14 cellular contexts compared by ENCODE assay signal in the genomic region with DNA sequence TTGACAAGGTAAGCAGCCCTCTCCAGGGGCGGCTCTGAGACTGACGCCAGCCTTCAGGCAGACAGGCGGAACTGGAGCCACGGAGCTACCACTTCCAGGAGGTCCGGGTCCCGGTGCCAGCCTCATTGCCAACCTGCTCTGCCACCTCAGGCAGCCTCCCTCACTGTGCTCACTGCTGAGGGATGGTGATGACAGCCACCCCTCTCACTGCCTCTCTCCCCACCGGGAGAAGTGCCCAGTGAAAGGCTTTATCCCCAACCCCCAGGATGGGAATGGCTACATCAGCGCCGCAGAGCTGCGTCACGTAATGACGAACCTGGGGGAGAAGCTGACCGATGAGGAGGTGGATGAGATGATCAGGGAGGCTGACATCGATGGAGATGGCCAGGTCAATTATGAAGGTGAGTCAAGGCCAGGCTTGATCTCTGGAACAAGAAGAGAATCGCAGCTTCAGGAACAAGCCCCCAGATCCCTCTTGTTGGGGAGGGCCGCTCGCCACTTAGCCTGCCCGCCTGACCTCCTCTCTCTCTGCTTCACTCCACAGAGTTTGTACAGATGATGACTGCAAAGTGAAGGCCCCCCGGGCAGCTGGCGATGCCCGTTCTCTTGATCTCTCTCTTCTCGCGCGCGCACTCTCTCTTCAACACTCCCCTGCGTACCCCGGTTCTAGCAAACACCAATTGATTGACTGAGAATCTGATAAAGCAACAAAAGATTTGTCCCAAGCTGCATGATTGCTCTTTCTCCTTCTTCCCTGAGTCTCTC. TPM values are rescaled to one million over a fixed set of nuclear protein-coding genes. Genes with fewer than 3 reads are reported as not detected.
DNase-seq lines count a peak whose midpoint lies in the region; ATAC-seq and TF ChIP-seq lines count a peak whose summit lies in the region.
"Had no signal": no experiment of that assay in that cellular context is flagged by ENCODE, and none has a peak within 500 bp of the region (broad histone marks: within the 10 kb centered on the region; RNA-seq: fewer than 3 reads in every experiment).

No MANE protein-coding gene starts in this region.

- H3K4me3 Mint-ChIP-seq in activated T-cell treated with anti-CD3 and anti-CD28 coated beads, Interleukin-2, amount 50 U/mL, for 4 hours = no peak overlapping the region
- H3K4me3 Mint-ChIP-seq in brain = peak overlapping the region in 1 of 5 experiments; percentile 2
- H3K4me3 Mint-ChIP-seq: neural progenitor cell had no signal

- TF ChIP-seq CTCF in brain (conservative IDR thresholded peaks at IDR 0.05) = no peak

- intact Hi-C loops in posterior vena cava (cut with DNase I) = loop anchor here in 1 of 2 donors (10.0 kb wide), 1 partner anchor 126 kb away; no protein-coding TSS in a partner anchor

- H3K4me1 Mint-ChIP-seq in activated T-cell treated with anti-CD3 and anti-CD28 coated beads, Interleukin-2, amount 50 U/mL, for 4 hours (ENCODE audit: low read depth) = peaks cover 55% of the 10 kb centered on the region
- H3K4me1 Mint-ChIP-seq in brain = peaks cover 38% of the 10 kb centered on the region

- peaks cover 27% of the 10 kb centered on the region for H3K36me3 Mint-ChIP-seq in activated T-cell treated with anti-CD3 and anti-CD28 coated beads, Interleukin-2, amount 50 U/mL, for 4 hours (ENCODE audit: insufficient read depth)
- H3K36me3 Mint-ChIP-seq in brain = peaks cover 23% of the 10 kb centered on the region

- H3K27me3 Mint-ChIP-seq in activated T-cell treated with anti-CD3 and anti-CD28 coated beads, Interleukin-2, amount 50 U/mL, for 4 hours (ENCODE audit: low read depth) = no peaks in the 10 kb centered on the region
- H3K27me3 Mint-ChIP-seq in brain = no peaks in the 10 kb centered on the region

- ATAC-seq in activated T-cell treated with anti-CD3 and anti-CD28 coated beads, Interleukin-2, amount 50 U/mL, for 4 hours = no peak
- no peak for ATAC-seq in HG02885 (IDR thresholded peaks at IDR 0.05; ENCODE audit: poor library complexity, unreplicated experiment)
- ATAC-seq in GM18870 (IDR thresholded peaks at IDR 0.05; ENCODE audit: unreplicated experiment) = no peak

- H3K27ac Mint-ChIP-seq in brain = peak overlapping the region in 3 of 5 experiments; percentile 41 to 94 (median 48)
- H3K27ac Mint-ChIP-seq: neural progenitor cell had no signal

- DNase-seq in activated T-cell treated with anti-CD3 and anti-CD28 coated beads, Interleukin-2, amount 50 U/mL, for 48 hours = peak; percentile 14
- DNase-seq in activated T-cell treated with anti-CD3 and anti-CD28 coated beads, Interleukin-2, amount 50 U/mL, for 4 hours = no peak
- DNase-seq in posterior vena cava (ENCODE audit: low spot score) = peak; percentile 76
- DNase-seq: activated gamma-delta T cell, foreskin fibroblast, Kasumi-1, NCI-H187, upper lobe of left lung had no signal

- H3K9me3 Mint-ChIP-seq in activated T-cell treated with anti-CD3 and anti-CD28 coated beads, Interleukin-2, amount 50 U/mL, for 4 hours = no peaks in the 10 kb centered on the region
- H3K9me3 Mint-ChIP-seq in brain = no peaks in the 10 kb centered on the region
- H3K9me3 Mint-ChIP-seq: neural progenitor cell had no signal

RNA-seq across cellular contexts. Expression of gene CALM3, which starts 7.6 kb away (rescaled TPM):
- total RNA-seq in activated T-cell treated with anti-CD3 and anti-CD28 coated beads, Interleukin-2, amount 50 U/mL, for 4 hours = 100 to 1,000 TPM; 237 to 257 (median 239) TPM
- 789 TPM for polyA plus RNA-seq in brain (ENCODE audit: insufficient read depth, low read depth, low replicate concordance)
- total RNA-seq in posterior vena cava = 100 to 1,000 TPM; 182 to 244 TPM

RNA-seq across cellular contexts. Expression of gene PTGIR, which starts 16.1 kb away (rescaled TPM):
- 1 to 10 TPM; 2.2 to 5.8 (median 4.3) TPM for total RNA-seq in activated T-cell treated with anti-CD3 and anti-CD28 coated beads, Interleukin-2, amount 50 U/mL, for 4 hours
- 0.80 TPM for polyA plus RNA-seq in brain (ENCODE audit: insufficient read depth, low read depth, low replicate concordance)
- total RNA-seq in posterior vena cava = 10 to 100 TPM; 17.3 to 29.8 TPM
- total RNA-seq: dermis microvascular lymphatic vessel endothelial cell had no signal

RNA-seq across cellular contexts. Expression of gene GNG8, which starts 27.2 kb away (rescaled TPM):
- total RNA-seq in activated T-cell treated with anti-CD3 and anti-CD28 coated beads, Interleukin-2, amount 50 U/mL, for 4 hours = 1 to 10 TPM; 1.5 to 2.6 (median 2.4) TPM
- 12.7 TPM for polyA plus RNA-seq in brain (ENCODE audit: insufficient read depth, low read depth, low replicate concordance)
- not detected for total RNA-seq in posterior vena cava
- total RNA-seq: dermis microvascular lymphatic vessel endothelial cell, smooth muscle cell, upper lobe of left lung had no signal

RNA-seq across cellular contexts. Expression of gene DACT3, which starts 52.2 kb away (rescaled TPM):
- total RNA-seq in activated T-cell treated with anti-CD3 and anti-CD28 coated beads, Interleukin-2, amount 50 U/mL, for 4 hours = under 1 TPM; 0.50 to 0.71 (median 0.63) TPM
- polyA plus RNA-seq in brain (ENCODE audit: insufficient read depth, low read depth, low replicate concordance) = 27.4 TPM
- 100 to 1,000 TPM in 1 of 2 donors, 10 to 100 TPM in 1; 72.0 to 122 TPM for total RNA-seq in posterior vena cava
